Comparison of ENCODE assay signal across 1 cellular context in genomic region chr3:72617420-72618024, GRCh38.
A peak's percentile ranks its signal among the peaks of the same experiment; 100 is the strongest.
TF ChIP-seq lines count a peak whose summit lies in the region.

No MANE protein-coding gene starts in this region.

TF ChIP-seq in HepG2, 621 proteins besides CTCF, POLR2A, EP300 and RAD21 (continued from another document and continues in another):
- TF ChIP-seq PAXIP1 (CRISPR knock-in tag; conservative IDR thresholded peaks at IDR 0.05) (peak; percentile 51; the same call in 1 of the 2 replicates), ZNF292 (CRISPR knock-in tag; IDR thresholded peaks at IDR 0.05; ENCODE audit: borderline replicate concordance, low read depth) (0 out of 2 replicates have a peak, but pooled peaks have one; percentile 25), SOX6 (IDR thresholded peaks at IDR 0.05) (no peak), SOX6 (CRISPR knock-in tag; IDR thresholded peaks at IDR 0.05) (0 out of 2 replicates have a peak, but pooled peaks have one; percentile 19), ZNF646 (CRISPR knock-in tag; IDR thresholded peaks at IDR 0.05) (no peak), GATAD2A (CRISPR knock-in tag; IDR thresholded peaks at IDR 0.05) (0 out of 2 replicates have a peak, but pooled peaks have one; percentile 40), SAFB2 (CRISPR knock-in tag; IDR thresholded peaks at IDR 0.05; ENCODE audit: borderline replicate concordance, low read depth) (no peak), ARID5B (CRISPR knock-in tag; IDR thresholded peaks at IDR 0.05) (peak; percentile 43; the same call in 1 of the 2 replicates), GMEB2 (CRISPR knock-in tag; IDR thresholded peaks at IDR 0.05; ENCODE audit: low read depth) (no peak), HNF4A (CRISPR knock-in tag; IDR thresholded peaks at IDR 0.05) (peak; percentile 41; the same call in 1 of the 2 replicates), TEF (CRISPR knock-in tag; IDR thresholded peaks at IDR 0.05) (no peak), AHDC1 (CRISPR knock-in tag; IDR thresholded peaks at IDR 0.05; ENCODE audit: borderline replicate concordance) (no peak), ZNF333 (CRISPR knock-in tag; IDR thresholded peaks at IDR 0.05; ENCODE audit: borderline replicate concordance) (no peak), SP5 (CRISPR knock-in tag; IDR thresholded peaks at IDR 0.05; ENCODE audit: borderline replicate concordance, low read depth) (no peak), RBFOX2 (IDR thresholded peaks at IDR 0.05; ENCODE audit: low read depth, low read length) (no peak), HNF1A (IDR thresholded peaks at IDR 0.05; ENCODE audit: low read depth) (peak; percentile 90), HNF1A (CRISPR knock-in tag; IDR thresholded peaks at IDR 0.05; ENCODE audit: borderline replicate concordance) (peak; percentile 78), BCL6 (CRISPR knock-in tag; IDR thresholded peaks at IDR 0.05) (peak; percentile 73)
